In the genomic region with DNA sequence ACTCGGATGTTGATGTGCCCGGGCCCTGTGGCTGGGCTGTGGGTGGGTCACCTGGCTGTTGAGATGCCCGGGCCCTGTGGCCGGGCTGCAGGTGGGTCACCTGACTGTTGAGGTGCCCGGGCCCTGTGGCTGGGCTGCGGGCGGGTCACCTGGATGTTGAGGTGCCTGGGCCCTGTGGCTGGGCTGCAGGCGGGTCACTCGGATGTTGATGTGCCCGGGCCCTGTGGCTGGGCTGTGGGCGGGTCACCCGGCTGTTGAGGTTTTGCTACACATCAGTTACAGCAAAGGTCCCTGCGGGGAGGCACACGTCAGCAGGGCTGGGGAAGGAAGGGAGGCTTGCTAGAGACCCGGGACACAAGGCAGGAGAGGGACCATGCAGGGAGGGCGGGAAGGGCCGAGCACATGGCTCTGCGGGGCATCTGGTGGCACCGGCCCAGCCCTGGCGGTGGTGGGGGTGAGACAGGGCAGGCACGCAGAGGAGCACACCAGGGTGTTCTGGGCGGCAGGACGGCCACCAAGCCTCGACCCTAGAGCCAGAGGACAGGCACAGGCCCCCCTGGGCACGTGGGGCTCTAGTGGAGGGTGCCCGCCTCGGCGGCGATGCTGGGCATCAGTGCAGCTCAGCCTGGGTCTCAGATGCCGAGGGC, we compare ENCODE assay signal across 1 cellular context.
TF ChIP-seq lines count a peak whose summit lies in the region.

No MANE protein-coding gene starts in this region.

TF ChIP-seq in GM23338, 12 proteins besides CTCF, POLR2A, EP300 and RAD21 (continued from another document):
- TF ChIP-seq REST (IDR thresholded peaks at IDR 0.05; ENCODE audit: unreplicated experiment) (no peak), ZNF462 (CRISPR knock-in tag; IDR thresholded peaks at IDR 0.05) (no peak), CREB1 (CRISPR knock-in tag; IDR thresholded peaks at IDR 0.05; ENCODE audit: low read depth) (no peak), EZH2phosphoT487 (IDR thresholded peaks at IDR 0.05; ENCODE audit: unreplicated experiment) (no peak)
TF ChIP-seq in GM23338: peak in this region for 0.
